ENCODE assay signal across 1 cellular context in the genomic region with DNA sequence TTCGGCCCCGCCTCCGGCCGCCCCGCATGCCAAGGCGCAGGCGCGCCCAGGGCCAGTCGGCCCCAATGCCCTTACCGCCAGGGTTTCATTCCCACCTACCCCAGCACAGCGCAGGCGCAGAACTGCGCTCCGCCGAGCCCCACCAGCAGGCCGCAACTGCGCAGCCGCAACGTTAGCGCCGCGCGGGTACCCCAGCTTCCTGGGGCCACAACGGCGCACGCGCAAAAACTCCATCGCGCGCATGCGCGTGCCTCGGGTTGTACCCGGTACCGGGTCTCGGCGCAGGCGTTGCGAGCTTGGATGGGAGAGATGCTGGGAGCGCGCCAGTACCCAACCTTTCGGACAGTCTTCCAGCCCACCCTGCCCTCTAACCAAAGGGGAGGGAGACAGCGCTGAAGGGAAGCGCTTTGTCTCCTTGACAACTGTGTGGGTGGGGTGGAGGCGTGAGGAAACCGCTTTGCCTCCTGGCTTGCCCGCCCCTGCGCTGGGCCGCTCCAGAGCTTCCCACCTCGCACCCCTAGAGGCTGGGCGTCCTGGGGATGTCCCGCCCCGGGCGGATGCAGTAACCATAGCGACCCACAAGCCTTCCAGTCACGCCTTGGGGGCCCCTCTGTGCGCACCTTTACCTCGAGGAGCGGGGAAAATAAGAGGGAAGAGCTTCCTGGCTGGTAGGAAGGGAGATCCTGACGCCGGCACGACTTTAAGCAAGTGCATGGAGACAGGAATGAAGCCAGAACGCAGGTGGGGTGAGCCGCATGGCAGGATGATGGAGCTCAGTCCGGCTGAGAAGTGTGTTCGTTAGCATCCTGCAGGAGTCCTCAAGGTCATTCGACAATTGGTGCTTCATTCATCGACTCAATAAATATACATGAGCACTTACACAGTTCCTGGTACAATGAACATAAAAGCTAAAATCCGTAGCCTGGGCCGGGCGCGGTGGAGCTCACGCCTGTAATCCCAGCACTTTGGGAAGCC.
TF ChIP-seq lines count a peak whose summit lies in the region.

No MANE protein-coding gene starts in this region.

TF ChIP-seq in K562, 482 proteins besides CTCF, POLR2A, EP300 and RAD21 (continued from another document and continues in another):
- TF ChIP-seq BRCA1 (IDR thresholded peaks at IDR 0.05) (no peak), BRCA1 (CRISPR knock-in tag; IDR thresholded peaks at IDR 0.05) (no peak), LEF1 (IDR thresholded peaks at IDR 0.05) (no peak), PCBP1 (IDR thresholded peaks at IDR 0.05; ENCODE audit: low read depth, low read length, poor library complexity, severe bottlenecking) (no peak), DACH1 (IDR thresholded peaks at IDR 0.05; ENCODE audit: partially characterized antibody) (no peak), XRCC5 (IDR thresholded peaks at IDR 0.05; ENCODE audit: low read depth, low read length) (no peak; the same call in 1 of the 2 replicates), SRF (CRISPR knock-in tag; IDR thresholded peaks at IDR 0.05) (no peak), BRD9 (IDR thresholded peaks at IDR 0.05; ENCODE audit: low read depth, partially characterized antibody) (no peak), BRD4 (IDR thresholded peaks at IDR 0.05) (no peak), HNRNPL (IDR thresholded peaks at IDR 0.05; ENCODE audit: low read depth, low read length) (0 out of 2 replicates have a peak, but pooled peaks have one; percentile 38), BCOR (IDR thresholded peaks at IDR 0.05) (no peak), ZNF696 (CRISPR knock-in tag; conservative IDR thresholded peaks at IDR 0.05) (no peak), CBX2 (IDR thresholded peaks at IDR 0.05; ENCODE audit: insufficient read depth, low read length, poor library complexity, severe bottlenecking) (no peak), RFX7 (CRISPR knock-in tag; IDR thresholded peaks at IDR 0.05) (no peak), PHF8 (IDR thresholded peaks at IDR 0.05; ENCODE audit: borderline replicate concordance, low read length) (peak; percentile 79; the same call in 1 of the 2 replicates), SMARCE1 (IDR thresholded peaks at IDR 0.05) (no peak), ZNF75A (CRISPR knock-in tag; IDR thresholded peaks at IDR 0.05) (no peak), ZFP36 (IDR thresholded peaks at IDR 0.05; ENCODE audit: low read depth, low read length, partially characterized antibody) (no peak), ZNF507 (tag; conservative IDR thresholded peaks at IDR 0.05) (no peak), ZNF79 (CRISPR knock-in tag; IDR thresholded peaks at IDR 0.05; ENCODE audit: low read depth) (no peak), NR3C1 (CRISPR knock-in tag; IDR thresholded peaks at IDR 0.05) (no peak), KAT7 (CRISPR knock-in tag; IDR thresholded peaks at IDR 0.05; ENCODE audit: borderline replicate concordance) (no peak), KLF10 (CRISPR knock-in tag; IDR thresholded peaks at IDR 0.05) (no peak), KDM5B (IDR thresholded peaks at IDR 0.05; ENCODE audit: insufficient replicate concordance, low read depth, low read length) (no peak), EGR1 (conservative IDR thresholded peaks at IDR 0.05) (peak; percentile 87), ZNF165 (CRISPR knock-in tag; IDR thresholded peaks at IDR 0.05; ENCODE audit: borderline replicate concordance) (0 out of 2 replicates have a peak, but pooled peaks have one; percentile 28), NR2C2 (CRISPR knock-in tag; IDR thresholded peaks at IDR 0.05) (no peak), NR2C2 (tag; IDR thresholded peaks at IDR 0.05) (0 out of 2 replicates have a peak, but pooled peaks have one; percentile 4), MAZ (CRISPR knock-in tag; conservative IDR thresholded peaks at IDR 0.05 in 1 of 2, IDR thresholded peaks at IDR 0.05 in 1 of 2) (peak; percentile 77 to 89; a peak in 3 of 4 replicates), OTX1 (CRISPR knock-in tag; IDR thresholded peaks at IDR 0.05) (no peak), ZZZ3 (IDR thresholded peaks at IDR 0.05) (no peak), CBFB (CRISPR knock-in tag; IDR thresholded peaks at IDR 0.05) (no peak), DIDO1 (tag; IDR thresholded peaks at IDR 0.05; ENCODE audit: low read depth) (no peak), ZNF384 (IDR thresholded peaks at IDR 0.05; ENCODE audit: low read depth, low read length) (no peak), CEBPG (CRISPR knock-in tag; IDR thresholded peaks at IDR 0.05) (no peak), CEBPG (tag; conservative IDR thresholded peaks at IDR 0.05 in 1 of 2, IDR thresholded peaks at IDR 0.05 in 1 of 2) (no peak), ZNF124 (CRISPR knock-in tag; IDR thresholded peaks at IDR 0.05) (no peak), ETV6 (IDR thresholded peaks at IDR 0.05; ENCODE audit: borderline replicate concordance in 1 of 2, low read depth in 2 of 2, low read length in 1 of 2) (no peak), ETV6 (CRISPR knock-in tag; IDR thresholded peaks at IDR 0.05; ENCODE audit: borderline replicate concordance) (no peak), CEBPB (tag; IDR thresholded peaks at IDR 0.05) (no peak)
- TF ChIP-seq, protein P1, sequence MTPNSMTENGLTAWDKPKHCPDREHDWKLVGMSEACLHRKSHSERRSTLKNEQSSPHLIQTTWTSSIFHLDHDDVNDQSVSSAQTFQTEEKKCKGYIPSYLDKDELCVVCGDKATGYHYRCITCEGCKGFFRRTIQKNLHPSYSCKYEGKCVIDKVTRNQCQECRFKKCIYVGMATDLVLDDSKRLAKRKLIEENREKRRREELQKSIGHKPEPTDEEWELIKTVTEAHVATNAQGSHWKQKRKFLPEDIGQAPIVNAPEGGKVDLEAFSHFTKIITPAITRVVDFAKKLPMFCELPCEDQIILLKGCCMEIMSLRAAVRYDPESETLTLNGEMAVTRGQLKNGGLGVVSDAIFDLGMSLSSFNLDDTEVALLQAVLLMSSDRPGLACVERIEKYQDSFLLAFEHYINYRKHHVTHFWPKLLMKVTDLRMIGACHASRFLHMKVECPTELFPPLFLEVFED (CRISPR knock-in tag; conservative IDR thresholded peaks at IDR 0.05) = no peak
- TF ChIP-seq, protein P2, sequence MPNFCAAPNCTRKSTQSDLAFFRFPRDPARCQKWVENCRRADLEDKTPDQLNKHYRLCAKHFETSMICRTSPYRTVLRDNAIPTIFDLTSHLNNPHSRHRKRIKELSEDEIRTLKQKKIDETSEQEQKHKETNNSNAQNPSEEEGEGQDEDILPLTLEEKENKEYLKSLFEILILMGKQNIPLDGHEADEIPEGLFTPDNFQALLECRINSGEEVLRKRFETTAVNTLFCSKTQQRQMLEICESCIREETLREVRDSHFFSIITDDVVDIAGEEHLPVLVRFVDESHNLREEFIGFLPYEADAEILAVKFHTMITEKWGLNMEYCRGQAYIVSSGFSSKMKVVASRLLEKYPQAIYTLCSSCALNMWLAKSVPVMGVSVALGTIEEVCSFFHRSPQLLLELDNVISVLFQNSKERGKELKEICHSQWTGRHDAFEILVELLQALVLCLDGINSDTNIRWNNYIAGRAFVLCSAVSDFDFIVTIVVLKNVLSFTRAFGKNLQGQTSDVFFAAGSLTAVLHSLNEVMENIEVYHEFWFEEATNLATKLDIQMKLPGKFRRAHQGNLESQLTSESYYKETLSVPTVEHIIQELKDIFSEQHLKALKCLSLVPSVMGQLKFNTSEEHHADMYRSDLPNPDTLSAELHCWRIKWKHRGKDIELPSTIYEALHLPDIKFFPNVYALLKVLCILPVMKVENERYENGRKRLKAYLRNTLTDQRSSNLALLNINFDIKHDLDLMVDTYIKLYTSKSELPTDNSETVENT (CRISPR knock-in tag; IDR thresholded peaks at IDR 0.05) = peak; percentile 17; the same call in 1 of the 2 replicates
- TF ChIP-seq, protein P3, sequence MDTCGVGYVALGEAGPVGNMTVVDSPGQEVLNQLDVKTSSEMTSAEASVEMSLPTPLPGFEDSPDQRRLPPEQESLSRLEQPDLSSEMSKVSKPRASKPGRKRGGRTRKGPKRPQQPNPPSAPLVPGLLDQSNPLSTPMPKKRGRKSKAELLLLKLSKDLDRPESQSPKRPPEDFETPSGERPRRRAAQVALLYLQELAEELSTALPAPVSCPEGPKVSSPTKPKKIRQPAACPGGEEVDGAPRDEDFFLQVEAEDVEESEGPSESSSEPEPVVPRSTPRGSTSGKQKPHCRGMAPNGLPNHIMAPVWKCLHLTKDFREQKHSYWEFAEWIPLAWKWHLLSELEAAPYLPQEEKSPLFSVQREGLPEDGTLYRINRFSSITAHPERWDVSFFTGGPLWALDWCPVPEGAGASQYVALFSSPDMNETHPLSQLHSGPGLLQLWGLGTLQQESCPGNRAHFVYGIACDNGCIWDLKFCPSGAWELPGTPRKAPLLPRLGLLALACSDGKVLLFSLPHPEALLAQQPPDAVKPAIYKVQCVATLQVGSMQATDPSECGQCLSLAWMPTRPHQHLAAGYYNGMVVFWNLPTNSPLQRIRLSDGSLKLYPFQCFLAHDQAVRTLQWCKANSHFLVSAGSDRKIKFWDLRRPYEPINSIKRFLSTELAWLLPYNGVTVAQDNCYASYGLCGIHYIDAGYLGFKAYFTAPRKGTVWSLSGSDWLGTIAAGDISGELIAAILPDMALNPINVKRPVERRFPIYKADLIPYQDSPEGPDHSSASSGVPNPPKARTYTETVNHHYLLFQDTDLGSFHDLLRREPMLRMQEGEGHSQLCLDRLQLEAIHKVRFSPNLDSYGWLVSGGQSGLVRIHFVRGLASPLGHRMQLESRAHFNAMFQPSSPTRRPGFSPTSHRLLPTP (IDR thresholded peaks at IDR 0.05; ENCODE audit: borderline replicate concordance, extremely low read depth, insufficient read length) = no peak
- TF ChIP-seq, protein P4, sequence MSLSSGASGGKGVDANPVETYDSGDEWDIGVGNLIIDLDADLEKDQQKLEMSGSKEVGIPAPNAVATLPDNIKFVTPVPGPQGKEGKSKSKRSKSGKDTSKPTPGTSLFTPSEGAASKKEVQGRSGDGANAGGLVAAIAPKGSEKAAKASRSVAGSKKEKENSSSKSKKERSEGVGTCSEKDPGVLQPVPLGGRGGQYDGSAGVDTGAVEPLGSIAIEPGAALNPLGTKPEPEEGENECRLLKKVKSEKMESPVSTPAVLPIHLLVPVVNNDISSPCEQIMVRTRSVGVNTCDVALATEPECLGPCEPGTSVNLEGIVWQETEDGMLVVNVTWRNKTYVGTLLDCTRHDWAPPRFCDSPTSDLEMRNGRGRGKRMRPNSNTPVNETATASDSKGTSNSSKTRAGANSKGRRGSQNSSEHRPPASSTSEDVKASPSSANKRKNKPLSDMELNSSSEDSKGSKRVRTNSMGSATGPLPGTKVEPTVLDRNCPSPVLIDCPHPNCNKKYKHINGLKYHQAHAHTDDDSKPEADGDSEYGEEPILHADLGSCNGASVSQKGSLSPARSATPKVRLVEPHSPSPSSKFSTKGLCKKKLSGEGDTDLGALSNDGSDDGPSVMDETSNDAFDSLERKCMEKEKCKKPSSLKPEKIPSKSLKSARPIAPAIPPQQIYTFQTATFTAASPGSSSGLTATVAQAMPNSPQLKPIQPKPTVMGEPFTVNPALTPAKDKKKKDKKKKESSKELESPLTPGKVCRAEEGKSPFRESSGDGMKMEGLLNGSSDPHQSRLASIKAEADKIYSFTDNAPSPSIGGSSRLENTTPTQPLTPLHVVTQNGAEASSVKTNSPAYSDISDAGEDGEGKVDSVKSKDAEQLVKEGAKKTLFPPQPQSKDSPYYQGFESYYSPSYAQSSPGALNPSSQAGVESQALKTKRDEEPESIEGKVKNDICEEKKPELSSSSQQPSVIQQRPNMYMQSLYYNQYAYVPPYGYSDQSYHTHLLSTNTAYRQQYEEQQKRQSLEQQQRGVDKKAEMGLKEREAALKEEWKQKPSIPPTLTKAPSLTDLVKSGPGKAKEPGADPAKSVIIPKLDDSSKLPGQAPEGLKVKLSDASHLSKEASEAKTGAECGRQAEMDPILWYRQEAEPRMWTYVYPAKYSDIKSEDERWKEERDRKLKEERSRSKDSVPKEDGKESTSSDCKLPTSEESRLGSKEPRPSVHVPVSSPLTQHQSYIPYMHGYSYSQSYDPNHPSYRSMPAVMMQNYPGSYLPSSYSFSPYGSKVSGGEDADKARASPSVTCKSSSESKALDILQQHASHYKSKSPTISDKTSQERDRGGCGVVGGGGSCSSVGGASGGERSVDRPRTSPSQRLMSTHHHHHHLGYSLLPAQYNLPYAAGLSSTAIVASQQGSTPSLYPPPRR (CRISPR knock-in tag; IDR thresholded peaks at IDR 0.05; ENCODE audit: borderline replicate concordance) = no peak
- TF ChIP-seq, protein P5, sequence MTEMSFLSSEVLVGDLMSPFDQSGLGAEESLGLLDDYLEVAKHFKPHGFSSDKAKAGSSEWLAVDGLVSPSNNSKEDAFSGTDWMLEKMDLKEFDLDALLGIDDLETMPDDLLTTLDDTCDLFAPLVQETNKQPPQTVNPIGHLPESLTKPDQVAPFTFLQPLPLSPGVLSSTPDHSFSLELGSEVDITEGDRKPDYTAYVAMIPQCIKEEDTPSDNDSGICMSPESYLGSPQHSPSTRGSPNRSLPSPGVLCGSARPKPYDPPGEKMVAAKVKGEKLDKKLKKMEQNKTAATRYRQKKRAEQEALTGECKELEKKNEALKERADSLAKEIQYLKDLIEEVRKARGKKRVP (CRISPR knock-in tag; IDR thresholded peaks at IDR 0.05) = no peak
- TF ChIP-seq, protein P6, sequence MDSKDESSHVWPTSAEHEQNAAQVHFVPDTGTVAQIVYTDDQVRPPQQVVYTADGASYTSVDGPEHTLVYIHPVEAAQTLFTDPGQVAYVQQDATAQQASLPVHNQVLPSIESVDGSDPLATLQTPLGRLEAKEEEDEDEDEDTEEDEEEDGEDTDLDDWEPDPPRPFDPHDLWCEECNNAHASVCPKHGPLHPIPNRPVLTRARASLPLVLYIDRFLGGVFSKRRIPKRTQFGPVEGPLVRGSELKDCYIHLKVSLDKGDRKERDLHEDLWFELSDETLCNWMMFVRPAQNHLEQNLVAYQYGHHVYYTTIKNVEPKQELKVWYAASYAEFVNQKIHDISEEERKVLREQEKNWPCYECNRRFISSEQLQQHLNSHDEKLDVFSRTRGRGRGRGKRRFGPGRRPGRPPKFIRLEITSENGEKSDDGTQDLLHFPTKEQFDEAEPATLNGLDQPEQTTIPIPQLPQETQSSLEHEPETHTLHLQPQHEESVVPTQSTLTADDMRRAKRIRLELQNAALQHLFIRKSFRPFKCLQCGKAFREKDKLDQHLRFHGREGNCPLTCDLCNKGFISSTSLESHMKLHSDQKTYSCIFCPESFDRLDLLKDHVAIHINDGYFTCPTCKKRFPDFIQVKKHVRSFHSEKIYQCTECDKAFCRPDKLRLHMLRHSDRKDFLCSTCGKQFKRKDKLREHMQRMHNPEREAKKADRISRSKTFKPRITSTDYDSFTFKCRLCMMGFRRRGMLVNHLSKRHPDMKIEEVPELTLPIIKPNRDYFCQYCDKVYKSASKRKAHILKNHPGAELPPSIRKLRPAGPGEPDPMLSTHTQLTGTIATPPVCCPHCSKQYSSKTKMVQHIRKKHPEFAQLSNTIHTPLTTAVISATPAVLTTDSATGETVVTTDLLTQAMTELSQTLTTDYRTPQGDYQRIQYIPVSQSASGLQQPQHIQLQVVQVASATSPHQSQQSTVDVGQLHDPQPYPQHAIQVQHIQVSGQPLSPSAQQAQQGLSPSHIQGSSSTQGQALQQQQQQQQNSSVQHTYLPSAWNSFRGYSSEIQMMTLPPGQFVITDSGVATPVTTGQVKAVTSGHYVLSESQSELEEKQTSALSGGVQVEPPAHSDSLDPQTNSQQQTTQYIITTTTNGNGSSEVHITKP (IDR thresholded peaks at IDR 0.05; ENCODE audit: partially characterized antibody) = peak; percentile 32
- TF ChIP-seq, protein P7, sequence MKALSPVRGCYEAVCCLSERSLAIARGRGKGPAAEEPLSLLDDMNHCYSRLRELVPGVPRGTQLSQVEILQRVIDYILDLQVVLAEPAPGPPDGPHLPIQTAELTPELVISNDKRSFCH (CRISPR knock-in tag; IDR thresholded peaks at IDR 0.05) = no peak
- TF ChIP-seq, protein P7 (tag; IDR thresholded peaks at IDR 0.05) = peak; percentile 34; the same call in 1 of the 2 replicates
